Comparison of ENCODE assay signal across 16 cellular contexts in genomic region chr20:46713957-46714834, GRCh38.
"Had no signal": no experiment of that assay in that cellular context is flagged by ENCODE, and none has a peak within 500 bp of the region (broad histone marks: within the 10 kb centered on the region; RNA-seq: fewer than 3 reads in every experiment).

No MANE protein-coding gene starts in this region.

- H3K9me3 Mint-ChIP-seq: immature natural killer cell; T-helper 2 cell treated with Interferon-gamma antibody and Interleukin-4, amounts not matched to agents 5 μg/mL and 100 μg/mL, for 36 hours had no signal

- H3K4me3 ChIP-seq: right atrium auricular region, smooth muscle cell, tibial artery had no signal

- H3K9me3 ChIP-seq: neutrophil, right atrium auricular region, tibial artery had no signal

- DNase-seq: activated effector memory CD4-positive, alpha-beta T cell treated with anti-CD3 and anti-CD28 coated beads, Interleukin-2, amount 50 U/mL, for 16 hours; activated naive CD8-positive, alpha-beta T cell treated with anti-CD3 and anti-CD28 coated beads for 36 hours; activated T-cell treated with anti-CD3 and anti-CD28 coated beads, Interleukin-2, amount 50 U/mL, for 1 hour; brain microvascular endothelial cell; cerebellar nuclear complex; dermis blood vessel endothelial cell; erythroblast; immature natural killer cell; left cardiac atrium; posterior cingulate gyrus; tibial artery had no signal

- H3K27ac Mint-ChIP-seq: activated naive CD8-positive, alpha-beta T cell treated with anti-CD3 and anti-CD28 coated beads for 36 hours; immature natural killer cell; T-helper 2 cell treated with Interferon-gamma antibody and Interleukin-4, amounts not matched to agents 5 μg/mL and 100 μg/mL, for 36 hours had no signal

- H3K4me3 Mint-ChIP-seq: activated naive CD8-positive, alpha-beta T cell treated with anti-CD3 and anti-CD28 coated beads for 36 hours; immature natural killer cell; T-helper 2 cell treated with Interferon-gamma antibody and Interleukin-4, amounts not matched to agents 5 μg/mL and 100 μg/mL, for 36 hours had no signal

- H3K27me3 ChIP-seq: brain microvascular endothelial cell, right atrium auricular region, tibial artery had no signal

- H3K36me3 ChIP-seq: brain microvascular endothelial cell, neutrophil, right atrium auricular region, tibial artery had no signal

- ATAC-seq: activated CD4-positive, CD25-positive, alpha-beta regulatory T cell treated with anti-CD3 and anti-CD28 coated beads, Interleukin-2, amount 50 U/mL, for 24 hours had no signal

- H3K27ac ChIP-seq: brain microvascular endothelial cell, neutrophil, right atrium auricular region, tibial artery had no signal

- H3K36me3 Mint-ChIP-seq: immature natural killer cell had no signal
